ENCODE assay signal across 1 cellular context in the genomic region with DNA sequence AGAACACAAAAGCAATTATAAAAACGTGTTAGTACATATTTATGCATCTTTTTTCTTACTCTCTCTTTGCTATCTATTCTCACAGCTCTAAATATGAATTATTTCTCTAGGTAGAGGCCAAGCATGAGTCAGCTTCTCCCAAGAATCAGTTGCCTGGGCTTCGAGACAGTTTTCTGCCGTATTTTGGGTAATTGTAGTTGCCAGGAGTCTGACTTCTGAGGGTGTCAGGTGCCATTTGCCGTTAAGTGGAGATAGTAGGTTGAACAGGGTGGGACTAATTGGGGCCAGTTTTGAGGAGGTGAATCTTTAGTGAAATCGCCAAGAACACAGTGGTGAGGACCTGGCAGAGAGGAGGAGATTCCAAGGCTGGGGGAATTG.
TF ChIP-seq lines count a peak whose summit lies in the region.

No MANE protein-coding gene starts in this region.

TF ChIP-seq in K562, 482 proteins besides CTCF, POLR2A, EP300 and RAD21:
- no peak for TF ChIP-seq ZNF436 (CRISPR knock-in tag; IDR thresholded peaks at IDR 0.05)
- 0 out of 2 replicates have a peak, but pooled peaks have one; percentile 18 for TF ChIP-seq FOSL1 (tag; conservative IDR thresholded peaks at IDR 0.05)
- 0 out of 4 replicates have a peak, but pooled peaks of 1 of the 2 experiments have one; percentile 22 for TF ChIP-seq ARNT (IDR thresholded peaks at IDR 0.05)
- TF ChIP-seq, protein P1, sequence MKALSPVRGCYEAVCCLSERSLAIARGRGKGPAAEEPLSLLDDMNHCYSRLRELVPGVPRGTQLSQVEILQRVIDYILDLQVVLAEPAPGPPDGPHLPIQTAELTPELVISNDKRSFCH (CRISPR knock-in tag; IDR thresholded peaks at IDR 0.05): no peak
- TF ChIP-seq, protein P1 (tag; IDR thresholded peaks at IDR 0.05): 0 out of 2 replicates have a peak, but pooled peaks have one; percentile 13
- TF ChIP-seq TAF1 (IDR thresholded peaks at IDR 0.05; ENCODE audit: control insufficient read depth, extremely low read depth, insufficient read depth, low read length, severe bottlenecking): peak; percentile 43
- TF ChIP-seq, protein P2, sequence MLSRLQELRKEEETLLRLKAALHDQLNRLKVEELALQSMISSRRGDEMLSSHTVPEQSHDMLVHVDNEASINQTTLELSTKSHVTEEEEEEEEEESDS (CRISPR knock-in tag; IDR thresholded peaks at IDR 0.05): no peak
- TF ChIP-seq YY1 (IDR thresholded peaks at IDR 0.05; ENCODE audit: borderline replicate concordance in 1 of 3, control insufficient read depth in 1 of 3, extremely low read depth in 1 of 3, insufficient read depth in 3 of 3, insufficient read length in 1 of 3, insufficient replicate concordance in 2 of 3, low read depth in 1 of 3, low read length in 2 of 3): peak in 1 of 3 experiments; percentile 3
- TF ChIP-seq ERF (CRISPR knock-in tag; IDR thresholded peaks at IDR 0.05): 0 out of 2 replicates have a peak, but pooled peaks have one; percentile 8
- TF ChIP-seq NR2C1 (IDR thresholded peaks at IDR 0.05): no peak
- TF ChIP-seq NR2C1 (tag; IDR thresholded peaks at IDR 0.05): no peak
- peak; percentile 17; the same call in 1 of the 2 replicates for TF ChIP-seq PML (IDR thresholded peaks at IDR 0.05; ENCODE audit: low read length)
- TF ChIP-seq, protein P3, sequence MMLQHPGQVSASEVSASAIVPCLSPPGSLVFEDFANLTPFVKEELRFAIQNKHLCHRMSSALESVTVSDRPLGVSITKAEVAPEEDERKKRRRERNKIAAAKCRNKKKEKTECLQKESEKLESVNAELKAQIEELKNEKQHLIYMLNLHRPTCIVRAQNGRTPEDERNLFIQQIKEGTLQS (IDR thresholded peaks at IDR 0.05): peak; percentile 24; the same call in 1 of the 2 replicates
- TF ChIP-seq, protein P3 (CRISPR knock-in tag; conservative IDR thresholded peaks at IDR 0.05): no peak
- peak; percentile 25; the same call in 1 of the 2 replicates for TF ChIP-seq MAFF (IDR thresholded peaks at IDR 0.05; ENCODE audit: low read length)
- TF ChIP-seq, protein P4, sequence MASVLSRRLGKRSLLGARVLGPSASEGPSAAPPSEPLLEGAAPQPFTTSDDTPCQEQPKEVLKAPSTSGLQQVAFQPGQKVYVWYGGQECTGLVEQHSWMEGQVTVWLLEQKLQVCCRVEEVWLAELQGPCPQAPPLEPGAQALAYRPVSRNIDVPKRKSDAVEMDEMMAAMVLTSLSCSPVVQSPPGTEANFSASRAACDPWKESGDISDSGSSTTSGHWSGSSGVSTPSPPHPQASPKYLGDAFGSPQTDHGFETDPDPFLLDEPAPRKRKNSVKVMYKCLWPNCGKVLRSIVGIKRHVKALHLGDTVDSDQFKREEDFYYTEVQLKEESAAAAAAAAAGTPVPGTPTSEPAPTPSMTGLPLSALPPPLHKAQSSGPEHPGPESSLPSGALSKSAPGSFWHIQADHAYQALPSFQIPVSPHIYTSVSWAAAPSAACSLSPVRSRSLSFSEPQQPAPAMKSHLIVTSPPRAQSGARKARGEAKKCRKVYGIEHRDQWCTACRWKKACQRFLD (CRISPR knock-in tag; IDR thresholded peaks at IDR 0.05): peak; percentile 1; the same call in 1 of the 2 replicates
- TF ChIP-seq, protein P5, sequence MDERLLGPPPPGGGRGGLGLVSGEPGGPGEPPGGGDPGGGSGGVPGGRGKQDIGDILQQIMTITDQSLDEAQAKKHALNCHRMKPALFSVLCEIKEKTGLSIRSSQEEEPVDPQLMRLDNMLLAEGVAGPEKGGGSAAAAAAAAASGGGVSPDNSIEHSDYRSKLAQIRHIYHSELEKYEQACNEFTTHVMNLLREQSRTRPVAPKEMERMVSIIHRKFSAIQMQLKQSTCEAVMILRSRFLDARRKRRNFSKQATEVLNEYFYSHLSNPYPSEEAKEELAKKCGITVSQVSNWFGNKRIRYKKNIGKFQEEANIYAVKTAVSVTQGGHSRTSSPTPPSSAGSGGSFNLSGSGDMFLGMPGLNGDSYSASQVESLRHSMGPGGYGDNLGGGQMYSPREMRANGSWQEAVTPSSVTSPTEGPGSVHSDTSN (CRISPR knock-in tag; IDR thresholded peaks at IDR 0.05; ENCODE audit: low read depth): no peak
- TF ChIP-seq, protein P5 (tag; conservative IDR thresholded peaks at IDR 0.05; ENCODE audit: low read depth): peak; percentile 24; the same call in 1 of the 2 replicates
- no peak for TF ChIP-seq DDX20 (tag; IDR thresholded peaks at IDR 0.05; ENCODE audit: low read depth)
- TF ChIP-seq POLR2AphosphoS5 (IDR thresholded peaks at IDR 0.05; ENCODE audit: control insufficient read depth, insufficient read depth, low read depth, low read length): no peak
- TF ChIP-seq, protein P6, sequence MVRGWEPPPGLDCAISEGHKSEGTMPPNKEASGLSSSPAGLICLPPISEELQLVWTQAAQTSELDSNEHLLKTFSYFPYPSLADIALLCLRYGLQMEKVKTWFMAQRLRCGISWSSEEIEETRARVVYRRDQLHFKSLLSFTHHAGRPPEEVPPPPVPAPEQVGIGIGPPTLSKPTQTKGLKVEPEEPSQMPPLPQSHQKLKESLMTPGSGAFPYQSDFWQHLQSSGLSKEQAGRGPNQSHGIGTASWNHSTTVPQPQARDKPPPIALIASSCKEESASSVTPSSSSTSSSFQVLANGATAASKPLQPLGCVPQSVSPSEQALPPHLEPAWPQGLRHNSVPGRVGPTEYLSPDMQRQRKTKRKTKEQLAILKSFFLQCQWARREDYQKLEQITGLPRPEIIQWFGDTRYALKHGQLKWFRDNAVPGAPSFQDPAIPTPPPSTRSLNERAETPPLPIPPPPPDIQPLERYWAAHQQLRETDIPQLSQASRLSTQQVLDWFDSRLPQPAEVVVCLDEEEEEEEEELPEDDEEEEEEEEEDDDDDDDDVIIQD (CRISPR knock-in tag; IDR thresholded peaks at IDR 0.05): no peak
- 0 out of 2 replicates have a peak, but pooled peaks have one; percentile 6 for TF ChIP-seq THRAP3 (IDR thresholded peaks at IDR 0.05; ENCODE audit: borderline replicate concordance)
- no peak for TF ChIP-seq BCOR (IDR thresholded peaks at IDR 0.05)
- peak; percentile 43; the same call in 1 of the 2 replicates for TF ChIP-seq MAFG (tag; conservative IDR thresholded peaks at IDR 0.05)
- peak; percentile 69 for TF ChIP-seq C11orf30 (IDR thresholded peaks at IDR 0.05; ENCODE audit: low read depth)
- TF ChIP-seq MEIS2 (IDR thresholded peaks at IDR 0.05; ENCODE audit: partially characterized antibody): peak; percentile 14
- TF ChIP-seq, protein P7, sequence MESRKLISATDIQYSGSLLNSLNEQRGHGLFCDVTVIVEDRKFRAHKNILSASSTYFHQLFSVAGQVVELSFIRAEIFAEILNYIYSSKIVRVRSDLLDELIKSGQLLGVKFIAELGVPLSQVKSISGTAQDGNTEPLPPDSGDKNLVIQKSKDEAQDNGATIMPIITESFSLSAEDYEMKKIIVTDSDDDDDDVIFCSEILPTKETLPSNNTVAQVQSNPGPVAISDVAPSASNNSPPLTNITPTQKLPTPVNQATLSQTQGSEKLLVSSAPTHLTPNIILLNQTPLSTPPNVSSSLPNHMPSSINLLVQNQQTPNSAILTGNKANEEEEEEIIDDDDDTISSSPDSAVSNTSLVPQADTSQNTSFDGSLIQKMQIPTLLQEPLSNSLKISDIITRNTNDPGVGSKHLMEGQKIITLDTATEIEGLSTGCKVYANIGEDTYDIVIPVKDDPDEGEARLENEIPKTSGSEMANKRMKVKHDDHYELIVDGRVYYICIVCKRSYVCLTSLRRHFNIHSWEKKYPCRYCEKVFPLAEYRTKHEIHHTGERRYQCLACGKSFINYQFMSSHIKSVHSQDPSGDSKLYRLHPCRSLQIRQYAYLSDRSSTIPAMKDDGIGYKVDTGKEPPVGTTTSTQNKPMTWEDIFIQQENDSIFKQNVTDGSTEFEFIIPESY (CRISPR knock-in tag; IDR thresholded peaks at IDR 0.05): no peak
- TF ChIP-seq NEUROD1 (IDR thresholded peaks at IDR 0.05; ENCODE audit: borderline replicate concordance, low read depth, low read length, partially characterized antibody): no peak
- TF ChIP-seq, protein P8, sequence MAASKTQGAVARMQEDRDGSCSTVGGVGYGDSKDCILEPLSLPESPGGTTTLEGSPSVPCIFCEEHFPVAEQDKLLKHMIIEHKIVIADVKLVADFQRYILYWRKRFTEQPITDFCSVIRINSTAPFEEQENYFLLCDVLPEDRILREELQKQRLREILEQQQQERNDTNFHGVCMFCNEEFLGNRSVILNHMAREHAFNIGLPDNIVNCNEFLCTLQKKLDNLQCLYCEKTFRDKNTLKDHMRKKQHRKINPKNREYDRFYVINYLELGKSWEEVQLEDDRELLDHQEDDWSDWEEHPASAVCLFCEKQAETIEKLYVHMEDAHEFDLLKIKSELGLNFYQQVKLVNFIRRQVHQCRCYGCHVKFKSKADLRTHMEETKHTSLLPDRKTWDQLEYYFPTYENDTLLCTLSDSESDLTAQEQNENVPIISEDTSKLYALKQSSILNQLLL (CRISPR knock-in tag; IDR thresholded peaks at IDR 0.05; ENCODE audit: borderline replicate concordance): no peak
- TF ChIP-seq ZNF584 (CRISPR knock-in tag; IDR thresholded peaks at IDR 0.05; ENCODE audit: low read depth): 0 out of 2 replicates have a peak, but pooled peaks have one; percentile 58
- TF ChIP-seq ZNF316 (IDR thresholded peaks at IDR 0.05): peak; percentile 63
- peak; percentile 79 for TF ChIP-seq NFE2 (IDR thresholded peaks at IDR 0.05; ENCODE audit: low read depth)
- peak; percentile 18; the same call in 1 of the 2 replicates for TF ChIP-seq ZNF175 (CRISPR knock-in tag; IDR thresholded peaks at IDR 0.05; ENCODE audit: low read depth)
- TF ChIP-seq JUND (IDR thresholded peaks at IDR 0.05; ENCODE audit: borderline replicate concordance, low read depth, low read length): no peak
- no peak for TF ChIP-seq JUND (tag; IDR thresholded peaks at IDR 0.05; ENCODE audit: borderline replicate concordance, low read depth, low read length)
- TF ChIP-seq ZNF589 (CRISPR knock-in tag; IDR thresholded peaks at IDR 0.05; ENCODE audit: low read depth): peak; percentile 72; the same call in 1 of the 2 replicates
- peak; percentile 39 for TF ChIP-seq TBP (optimal IDR thresholded peaks at IDR 0.05; ENCODE audit: low read depth, low read length)
- TF ChIP-seq CREM (IDR thresholded peaks at IDR 0.05; ENCODE audit: low read depth): 0 out of 2 replicates have a peak, but pooled peaks have one; percentile 5
- TF ChIP-seq CSDE1 (IDR thresholded peaks at IDR 0.05): no peak
